34 cellular contexts compared by ENCODE assay signal in genomic region chr10:58829839-58830238, GRCh38.
"Had no signal": no experiment of that assay in that cellular context is flagged by ENCODE, and none has a peak within 500 bp of the region (broad histone marks: within the 10 kb centered on the region; RNA-seq: fewer than 3 reads in every experiment).

No MANE protein-coding gene starts in this region.

- H3K27ac Mint-ChIP-seq: activated B cell treated with CpG ODN at 0.5 μM for 24 hours; activated CD4-positive, alpha-beta memory T cell treated with anti-CD3 and anti-CD28 coated beads for 36 hours; activated CD4-positive, alpha-beta T cell treated with anti-CD3 and anti-CD28 coated beads, Interleukin-2, amount 10 ng/mL, durations not matched to agents 24 days and 14 days; activated CD8-positive, alpha-beta T cell treated with anti-CD3 and anti-CD28 coated beads for 36 hours; activated naive CD4-positive, alpha-beta T cell treated with anti-CD3 and anti-CD28 coated beads for 36 hours; activated naive CD4-positive, alpha-beta T cell treated with anti-CD3 and anti-CD28 coated beads, Interleukin-2, amount 50 U/mL, for 72 hours; activated naive CD8-positive, alpha-beta T cell treated with anti-CD3 and anti-CD28 coated beads for 36 hours; activated T-cell treated with anti-CD3 and anti-CD28 coated beads, Interleukin-2, amount 50 U/mL, for 72 hours; activated T-helper 1 cell treated with anti-CD3 and anti-CD28 coated beads, Interleukin-12 subunit alpha, Interleukin-12 subunit beta, Interleukin-2, Interleukin-4 antibody, amounts not matched to agents 30 ng/mL and 10 ng/mL and 1 ng/mL, durations not matched to agents 14 hours and 24 hours and 36 hours; activated T-helper 17 cell treated with anti-CD3 and anti-CD28 coated beads, Interleukin-2, amount 50 U/mL, for 72 hours; T-helper 2 cell treated with Interferon-gamma antibody and Interleukin-4, amounts not matched to agents 5 μg/mL and 100 μg/mL, for 36 hours had no signal

- H3K36me3 Mint-ChIP-seq: activated CD4-positive, alpha-beta memory T cell treated with anti-CD3 and anti-CD28 coated beads for 36 hours; activated naive CD4-positive, alpha-beta T cell treated with anti-CD3 and anti-CD28 coated beads, Interleukin-2, amount 50 U/mL, for 72 hours; activated naive CD8-positive, alpha-beta T cell treated with anti-CD3 and anti-CD28 coated beads for 36 hours had no signal

- H3K4me1 Mint-ChIP-seq: activated B cell treated with CpG ODN at 0.5 μM for 24 hours; activated CD4-positive, alpha-beta T cell treated with anti-CD3 and anti-CD28 coated beads, Interleukin-2, amount 10 ng/mL, durations not matched to agents 24 days and 14 days; activated naive CD8-positive, alpha-beta T cell treated with anti-CD3 and anti-CD28 coated beads for 36 hours; activated T-helper 17 cell treated with anti-CD3 and anti-CD28 coated beads, Interleukin-2, amount 50 U/mL, for 72 hours; central memory CD8-positive, alpha-beta T cell had no signal

- DNase-seq: activated B cell treated with CpG ODN at 0.5 μM for 24 hours; activated CD4-positive, alpha-beta memory T cell treated with anti-CD3 and anti-CD28 coated beads for 36 hours; activated CD4-positive, alpha-beta T cell treated with anti-CD3 and anti-CD28 coated beads for 4 hours; activated CD4-positive, alpha-beta T cell treated with anti-CD3 and anti-CD28 coated beads, Interleukin-2, amount 10 ng/mL, durations not matched to agents 24 days and 14 days; activated CD4-positive, alpha-beta T cell treated with anti-CD3 and anti-CD28 coated beads, Interleukin-2, amount 50 U/mL, for 1 hour; activated CD4-positive, alpha-beta T cell treated with anti-CD3 and anti-CD28 coated beads, Interleukin-2, amount 50 U/mL, for 4 hours; activated CD4-positive, CD25-positive, alpha-beta regulatory T cell treated with anti-CD3 and anti-CD28 coated beads, Interleukin-2, amount 50 U/mL, for 72 hours; activated CD8-positive, alpha-beta memory T cell treated with anti-CD3 and anti-CD28 coated beads, Interleukin-2, amount 50 U/mL, for 4 hours; activated CD8-positive, alpha-beta T cell treated with anti-CD3 and anti-CD28 coated beads for 36 hours; activated effector memory CD4-positive, alpha-beta T cell treated with anti-CD3 and anti-CD28 coated beads, Interleukin-2, amount 50 U/mL, for 16 hours; activated gamma-delta T cell treated with Interleukin-2 at 50 U/mL for 16 hours; activated naive CD4-positive, alpha-beta T cell; activated naive CD4-positive, alpha-beta T cell treated with anti-CD3 and anti-CD28 coated beads for 36 hours; activated naive CD4-positive, alpha-beta T cell treated with anti-CD3 and anti-CD28 coated beads, Interleukin-2, amount 50 U/mL, for 16 hours; activated naive CD8-positive, alpha-beta T cell treated with anti-CD3 and anti-CD28 coated beads for 36 hours; activated T-cell treated with anti-CD3 and anti-CD28 coated beads for 4 hours; activated T-cell treated with anti-CD3 and anti-CD28 coated beads, Interleukin-2, amount 50 U/mL, for 1 hour; activated T-cell treated with anti-CD3 and anti-CD28 coated beads, Interleukin-2, amount 50 U/mL, for 4 hours; activated T-cell treated with anti-CD3 and anti-CD28 coated beads, Interleukin-2, amount 50 U/mL, for 72 hours; adrenal gland; amniotic stem cell; aorta; body of pancreas; brain microvascular endothelial cell; cerebellar nuclear complex; T-helper 2 cell; T-helper 9 cell had no signal

- FAIRE-seq: TTC549 had no signal

- H3K9me3 Mint-ChIP-seq: activated B cell treated with CpG ODN at 0.5 μM for 24 hours; activated CD4-positive, alpha-beta memory T cell treated with anti-CD3 and anti-CD28 coated beads for 36 hours; activated CD4-positive, alpha-beta T cell treated with anti-CD3 and anti-CD28 coated beads, Interleukin-2, amount 10 ng/mL, durations not matched to agents 24 days and 14 days; activated CD8-positive, alpha-beta T cell treated with anti-CD3 and anti-CD28 coated beads for 36 hours; activated naive CD4-positive, alpha-beta T cell treated with anti-CD3 and anti-CD28 coated beads for 36 hours; activated naive CD4-positive, alpha-beta T cell treated with anti-CD3 and anti-CD28 coated beads, Interleukin-2, amount 50 U/mL, for 72 hours; activated naive CD8-positive, alpha-beta T cell treated with anti-CD3 and anti-CD28 coated beads for 36 hours; activated T-cell treated with anti-CD3 and anti-CD28 coated beads, Interleukin-2, amount 50 U/mL, for 4 hours; activated T-cell treated with anti-CD3 and anti-CD28 coated beads, Interleukin-2, amount 50 U/mL, for 72 hours; activated T-helper 1 cell treated with anti-CD3 and anti-CD28 coated beads, Interleukin-12 subunit alpha, Interleukin-12 subunit beta, Interleukin-2, Interleukin-4 antibody, amounts not matched to agents 30 ng/mL and 10 ng/mL and 1 ng/mL, durations not matched to agents 14 hours and 24 hours and 36 hours; activated T-helper 17 cell treated with anti-CD3 and anti-CD28 coated beads, Interleukin-2, amount 50 U/mL, for 72 hours; central memory CD8-positive, alpha-beta T cell; T-helper 2 cell treated with Interferon-gamma antibody and Interleukin-4, amounts not matched to agents 5 μg/mL and 100 μg/mL, for 36 hours had no signal

- H3K36me3 ChIP-seq: adrenal gland, brain microvascular endothelial cell, breast epithelium had no signal

- H3K4me3 Mint-ChIP-seq: activated B cell treated with CpG ODN at 0.5 μM for 24 hours; activated CD4-positive, alpha-beta memory T cell treated with anti-CD3 and anti-CD28 coated beads for 36 hours; activated CD4-positive, alpha-beta T cell treated with anti-CD3 and anti-CD28 coated beads, Interleukin-2, amount 10 ng/mL, durations not matched to agents 24 days and 14 days; activated CD8-positive, alpha-beta T cell treated with anti-CD3 and anti-CD28 coated beads for 36 hours; activated naive CD4-positive, alpha-beta T cell treated with anti-CD3 and anti-CD28 coated beads for 36 hours; activated naive CD8-positive, alpha-beta T cell treated with anti-CD3 and anti-CD28 coated beads for 36 hours; activated T-cell treated with anti-CD3 and anti-CD28 coated beads, Interleukin-2, amount 50 U/mL, for 4 hours; activated T-cell treated with anti-CD3 and anti-CD28 coated beads, Interleukin-2, amount 50 U/mL, for 72 hours; activated T-helper 1 cell treated with anti-CD3 and anti-CD28 coated beads, Interleukin-12 subunit alpha, Interleukin-12 subunit beta, Interleukin-2, Interleukin-4 antibody, amounts not matched to agents 30 ng/mL and 10 ng/mL and 1 ng/mL, durations not matched to agents 14 hours and 24 hours and 36 hours; activated T-helper 17 cell treated with anti-CD3 and anti-CD28 coated beads, Interleukin-2, amount 50 U/mL, for 72 hours; central memory CD8-positive, alpha-beta T cell; T-helper 2 cell treated with Interferon-gamma antibody and Interleukin-4, amounts not matched to agents 5 μg/mL and 100 μg/mL, for 36 hours had no signal

- ATAC-seq: activated CD8-positive, alpha-beta T cell treated with anti-CD3 and anti-CD28 coated beads for 36 hours; activated naive CD4-positive, alpha-beta T cell treated with anti-CD3 and anti-CD28 coated beads, Interleukin-2, amount 50 U/mL, for 72 hours; activated T-cell treated with anti-CD3 and anti-CD28 coated beads, Interleukin-2, amount 50 U/mL, for 4 hours; activated T-cell treated with anti-CD3 and anti-CD28 coated beads, Interleukin-2, amount 50 U/mL, for 72 hours; activated T-helper 17 cell treated with anti-CD3 and anti-CD28 coated beads, Interleukin-2, amount 50 U/mL, for 72 hours; body of pancreas had no signal

- H3K27me3 ChIP-seq: adrenal gland, body of pancreas, brain microvascular endothelial cell, breast epithelium had no signal

- H3K27me3 Mint-ChIP-seq: activated B cell treated with CpG ODN at 0.5 μM for 24 hours; activated CD4-positive, alpha-beta memory T cell treated with anti-CD3 and anti-CD28 coated beads for 36 hours; activated CD4-positive, alpha-beta T cell treated with anti-CD3 and anti-CD28 coated beads, Interleukin-2, amount 10 ng/mL, durations not matched to agents 24 days and 14 days; activated CD8-positive, alpha-beta T cell treated with anti-CD3 and anti-CD28 coated beads for 36 hours; activated naive CD8-positive, alpha-beta T cell treated with anti-CD3 and anti-CD28 coated beads for 36 hours; activated T-helper 17 cell treated with anti-CD3 and anti-CD28 coated beads, Interleukin-2, amount 50 U/mL, for 72 hours; central memory CD8-positive, alpha-beta T cell had no signal

- H3K9me3 ChIP-seq: body of pancreas, breast epithelium had no signal

- H3K4me3 ChIP-seq: adrenal gland, body of pancreas, breast epithelium had no signal

- H3K4me1 ChIP-seq: body of pancreas, breast epithelium had no signal
